8 cellular contexts compared by ENCODE assay signal in the genomic region with DNA sequence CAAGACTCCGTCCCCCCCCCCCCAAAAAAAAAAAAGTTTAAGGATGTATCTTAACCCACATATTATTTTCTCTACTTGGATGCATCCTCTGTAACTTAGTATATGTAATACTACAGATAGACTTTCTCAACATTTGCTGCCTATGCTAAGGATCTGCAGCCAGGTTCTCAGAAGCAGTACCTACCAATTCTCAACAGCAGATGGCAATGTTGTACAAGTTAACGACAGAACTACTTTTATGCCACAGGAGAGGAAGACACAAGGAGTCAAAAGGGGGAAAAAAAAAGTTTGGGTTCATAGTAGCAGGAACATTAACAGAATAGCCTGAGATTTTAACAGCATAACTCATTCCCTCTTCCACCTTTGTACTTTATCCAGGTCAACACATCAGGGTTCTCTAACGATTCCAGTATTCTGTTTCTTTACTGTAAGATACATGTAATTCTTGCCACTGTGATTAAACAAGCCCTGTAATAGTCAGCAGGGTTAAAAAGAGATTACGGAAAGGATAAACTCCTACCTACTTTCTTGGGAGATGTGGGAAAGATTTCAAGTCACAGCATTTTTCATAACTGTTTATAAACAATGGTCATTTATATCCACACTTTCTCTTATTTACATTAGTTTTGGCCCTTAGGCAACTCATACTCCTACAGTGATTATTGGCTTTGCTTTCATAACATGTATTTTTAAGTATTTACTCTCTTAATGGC. TPM values are rescaled to one million over a fixed set of nuclear protein-coding genes. Genes with fewer than 3 reads are reported as not detected.
A peak's percentile ranks its signal among the peaks of the same experiment; 100 is the strongest.
DNase-seq lines count a peak whose midpoint lies in the region; ATAC-seq and TF ChIP-seq lines count a peak whose summit lies in the region.

No MANE protein-coding gene starts in this region.

- intact Hi-C loops in testis (cut with DNase I; ENCODE audit: low total_unique reads) = loop anchor here (5.0 kb wide), 1 partner anchor 165 kb away; no protein-coding TSS in a partner anchor

- TF ChIP-seq CTCF in AG09309 (IDR thresholded peaks at IDR 0.05; ENCODE audit: control insufficient read depth, insufficient read depth, low read depth, low read length, missing control alignments) (peak; percentile 66), GM12875 (IDR thresholded peaks at IDR 0.05; ENCODE audit: borderline replicate concordance, insufficient read depth, low read depth, low read length) (peak; percentile 39; the same call in 1 of the 2 replicates), lung (IDR thresholded peaks at IDR 0.05; ENCODE audit: control extremely low read depth, extremely low read depth) (peak; percentile 87), testis (IDR thresholded peaks at IDR 0.05) (peak; percentile 71 to 93 (median 91))

- H3K36me3 ChIP-seq in lung (ENCODE audit: control insufficient read depth in 2 of 2, insufficient read depth in 2 of 2, low read length in 2 of 2) = peaks cover 11 to 20% of the 10 kb centered on the region in 2 donors
- no peaks in the 10 kb centered on the region for H3K36me3 ChIP-seq in testis (ENCODE audit: low read depth, missing control alignments)

- H3K9me3 ChIP-seq in lung (ENCODE audit: control insufficient read depth in 2 of 2, insufficient read depth in 1 of 2, low read length in 1 of 2) (no peaks in the 10 kb centered on the region), testis (no peaks in the 10 kb centered on the region)

- ATAC-seq in lung (ENCODE audit: insufficient read depth, low FRiP score) = no peak
- no peak for ATAC-seq in GM18498 (IDR thresholded peaks at IDR 0.05; ENCODE audit: unreplicated experiment)

- no peak overlapping the region for H3K4me3 ChIP-seq in AG09309 (ENCODE audit: control insufficient read depth, low read depth, low read length)
- no peak overlapping the region for H3K4me3 ChIP-seq in GM12875 (ENCODE audit: low read depth, low read length)
- no peak overlapping the region for H3K4me3 ChIP-seq in lung
- no peak overlapping the region for H3K4me3 ChIP-seq in testis

- H3K4me1 ChIP-seq in lung (ENCODE audit: control insufficient read depth in 2 of 2, insufficient read depth in 2 of 2, low read length in 2 of 2) = peaks cover 3 to 9% of the 10 kb centered on the region in 2 donors
- peaks cover 12% of the 10 kb centered on the region for H3K4me1 ChIP-seq in testis

- H3K27ac ChIP-seq in lung (ENCODE audit: low read depth in 1 of 2, low read length in 1 of 2) (no peak overlapping the region), testis (peak overlapping the region; percentile 9 to 43)

- DNase-seq in AG09309 (ENCODE audit: low read depth) = peak; percentile 46
- DNase-seq in NCI-H2107 (lab: John Stamatoyannopoulos, UW) = peak; percentile 85
- DNase-seq in T1000 (lab: John Stamatoyannopoulos, UW) = peak; percentile 47
- peak; percentile 56 for DNase-seq in ecto neural progenitor cell (ENCODE audit: low spot score)
- DNase-seq in lung (ENCODE audit: low spot score) = peak; percentile 42
- peak; percentile 75 for DNase-seq in testis

- H3K27me3 ChIP-seq in lung (ENCODE audit: control insufficient read depth, insufficient read depth) = no peaks in the 10 kb centered on the region
- H3K27me3 ChIP-seq in testis = no peaks in the 10 kb centered on the region

- 44 to 56% methylated on average over 4 of the region's 4 CpGs for WGBS in lung, 2 donors
- WGBS in testis, 2 donors = 33 to 46% methylated on average over 4 of the region's 4 CpGs

- TF ChIP-seq POLR2A in testis (IDR thresholded peaks at IDR 0.05) = no peak

RNA-seq across cellular contexts. Expression of gene NEK9, which starts 5.7 kb away (rescaled TPM):
- 10 to 100 TPM; 74.1 to 76.3 TPM for total RNA-seq in lung
- 10 to 100 TPM; 23.1 to 32.4 TPM for polyA plus RNA-seq in lung
- 100 to 1,000 TPM; 120 to 125 TPM for total RNA-seq in testis
- 86.6 TPM for polyA plus RNA-seq in testis (ENCODE audit: insufficient read depth, low read depth, low replicate concordance)

RNA-seq across cellular contexts. Expression of gene TMED10, which starts 43.9 kb away (rescaled TPM):
- total RNA-seq in lung = 100 to 1,000 TPM; 217 to 398 TPM
- 100 to 1,000 TPM in 1 of 2 donors, 10 to 100 TPM in 1; 79.5 to 332 TPM for polyA plus RNA-seq in lung
- total RNA-seq in testis = 100 to 1,000 TPM; 255 to 334 TPM
- polyA plus RNA-seq in testis (ENCODE audit: insufficient read depth, low read depth, low replicate concordance) = 417 TPM

Comparison
In these comparisons a context has a peak if more than half of its experiments do, and no peak if none do; other contexts are left out.
1. CTCF ChIP-seq: peak in every context shown above with its lines; median percentile 91 in testis; 87 in lung; 66 in AG09309; 39 in GM12875.
2. H3K27ac ChIP-seq: peak in testis (2 of 2); none in lung (0 of 2).
3. Peak in every context shown above with its lines, with median percentiles within 50 percentile points of each other: DNase-seq.